Comparison of ENCODE assay signal across 11 cellular contexts in the genomic region with DNA sequence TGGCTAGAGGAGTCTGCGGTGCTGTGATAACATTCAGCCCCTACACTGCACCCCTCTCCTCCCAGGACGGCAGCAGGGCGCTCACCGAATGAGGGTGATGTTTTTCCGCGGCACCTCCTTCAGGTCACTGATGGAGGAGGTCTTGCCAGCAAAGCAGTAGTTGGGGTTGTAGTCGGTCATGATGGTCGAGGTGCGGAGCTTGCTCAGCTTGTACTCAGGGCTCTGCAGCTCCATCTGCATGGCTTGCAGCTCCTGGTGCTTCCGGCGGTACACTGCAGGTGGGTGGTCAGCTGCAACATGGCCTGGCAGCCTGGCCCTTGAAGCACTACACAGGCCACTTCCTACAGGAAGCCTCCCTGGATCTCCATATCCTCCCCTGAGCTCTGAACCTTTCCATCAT.
DNase-seq lines count a peak whose midpoint lies in the region; ATAC-seq and TF ChIP-seq lines count a peak whose summit lies in the region.
"Had no signal": no experiment of that assay in that cellular context is flagged by ENCODE, and none has a peak within 500 bp of the region (broad histone marks: within the 10 kb centered on the region; RNA-seq: fewer than 3 reads in every experiment).

No MANE protein-coding gene starts in this region.

- peak overlapping the region; percentile 77 for H3K27ac Mint-ChIP-seq in Calu3 (ENCODE audit: unreplicated experiment)
- H3K27ac Mint-ChIP-seq: GM23338, H9, IgD-negative memory B cell had no signal

- H4K20me1 ChIP-seq in BLaER1 treated with 17β-estradiol and CSF1 and Interleukin-3, amounts not matched to agents 10 nM and 100 nM, result no peaks in the 10 kb centered on the region; a peak in 1 of 22 replicates

- no peak for TF ChIP-seq CTCF in Calu3 (IDR thresholded peaks at IDR 0.05; ENCODE audit: unreplicated experiment)
- TF ChIP-seq CTCF in RWPE2 (IDR thresholded peaks at IDR 0.05; ENCODE audit: poor library complexity, severe bottlenecking), result no peak

- H3K4me1 Mint-ChIP-seq in Calu3 (ENCODE audit: low read depth, unreplicated experiment), result peaks cover 7% of the 10 kb centered on the region
- H3K4me1 Mint-ChIP-seq: IgD-negative memory B cell had no signal

- H3K36me3 Mint-ChIP-seq in Calu3 (ENCODE audit: insufficient read depth, unreplicated experiment), result peaks cover 68% of the 10 kb centered on the region
- H3K36me3 Mint-ChIP-seq: IgD-negative memory B cell had no signal

- peak overlapping the region in 1 of 11 experiments; percentile 63; a peak in 1 of 22 replicates for H3K9ac ChIP-seq in BLaER1 treated with 17β-estradiol and CSF1 and Interleukin-3, amounts not matched to agents 10 nM and 100 nM

- intact Hi-C loops in Calu3 (cut with micrococcal nuclease; ENCODE audit: unreplicated experiment), result no loop called here
- intact Hi-C loops in sciatic nerve (cut with DNase I), result no loop called here

- CTCF ChIA-PET in Calu3 (lab: Charles Lee), result no interaction called here

- peaks cover 33% of the 10 kb centered on the region for H3K27me3 Mint-ChIP-seq in Calu3 (ENCODE audit: unreplicated experiment)

- no peaks in the 10 kb centered on the region for H3K9me3 Mint-ChIP-seq in Calu3 (ENCODE audit: low read depth, unreplicated experiment)
- H3K9me3 Mint-ChIP-seq: GM23338, H9, IgD-negative memory B cell had no signal

- H3K27me3 ChIP-seq in BLaER1 treated with 17β-estradiol and CSF1 and Interleukin-3, amounts not matched to agents 10 nM and 100 nM, result no peaks in the 10 kb centered on the region
- no peaks in the 10 kb centered on the region for H3K27me3 ChIP-seq in RWPE2 (ENCODE audit: insufficient read depth, poor library complexity, severe bottlenecking)
- H3K27me3 ChIP-seq: BE2C had no signal

- DNase-seq in Calu3 (no peak), RWPE2 (ENCODE audit: low spot score) (no peak), sciatic nerve (ENCODE audit: low spot score) (peak; percentile 57), AML-193 (lab: John Stamatoyannopoulos, UW) (no peak)
- DNase-seq in activated naive CD4-positive, alpha-beta T cell (lab: John Stamatoyannopoulos, UW), result no peak
- DNase-seq: H9 had no signal

- peaks cover 23 to 79% (median 33%) of the 10 kb centered on the region in 10 experiments for H3K4me1 ChIP-seq in BLaER1 treated with 17β-estradiol and CSF1 and Interleukin-3, amounts not matched to agents 10 nM and 100 nM
- peaks cover 14% of the 10 kb centered on the region for H3K4me1 ChIP-seq in RWPE2 (ENCODE audit: insufficient read depth, poor library complexity, severe bottlenecking)

- no peak for ATAC-seq in RWPE2 (ENCODE audit: low read depth)
- no peak for ATAC-seq in sciatic nerve
- ATAC-seq in GM21360 (IDR thresholded peaks at IDR 0.05; ENCODE audit: unreplicated experiment), result no peak
- ATAC-seq: GM23338 had no signal

- peak overlapping the region in 3 of 11 experiments; percentile 20 to 71 (median 49); a peak in 4 of 22 replicates for H3K27ac ChIP-seq in BLaER1 treated with 17β-estradiol and CSF1 and Interleukin-3, amounts not matched to agents 10 nM and 100 nM
- H3K27ac ChIP-seq in RWPE2 (ENCODE audit: poor library complexity, severe bottlenecking), result peak overlapping the region; percentile 5

- H3K9me3 ChIP-seq in BLaER1 treated with 17β-estradiol and CSF1 and Interleukin-3, amounts not matched to agents 10 nM and 100 nM (replicated peaks in 1 of 11), result peaks cover 0 to 15% (median 9%) of the 10 kb centered on the region in 11 experiments; a peak in 8 of 22 replicates
- no peaks in the 10 kb centered on the region for H3K9me3 ChIP-seq in RWPE2 (ENCODE audit: severe bottlenecking)
- H3K9me3 ChIP-seq: BE2C had no signal

- H3K4me3 Mint-ChIP-seq in Calu3 (ENCODE audit: low read depth, unreplicated experiment), result no peak overlapping the region
- H3K4me3 Mint-ChIP-seq: GM23338, H9, IgD-negative memory B cell had no signal

- H3K36me3 ChIP-seq in BLaER1 treated with 17β-estradiol and CSF1 and Interleukin-3, amounts not matched to agents 10 nM and 100 nM, result peaks cover 0 to 8% (median 0%) of the 10 kb centered on the region in 11 experiments; a peak in 1 of 22 replicates
- no peaks in the 10 kb centered on the region for H3K36me3 ChIP-seq in RWPE2 (ENCODE audit: low read depth)
- H3K36me3 ChIP-seq: BE2C had no signal

- H3K4me2 ChIP-seq in BLaER1 treated with 17β-estradiol and CSF1 and Interleukin-3, amounts not matched to agents 10 nM and 100 nM, result peak overlapping the region in 9 of 11 experiments; percentile 30 to 84 (median 60); a peak in 15 of 22 replicates
- H3K4me2 ChIP-seq: GM23338 had no signal

- H3K4me3 ChIP-seq in BLaER1 treated with 17β-estradiol and CSF1 and Interleukin-3, amounts not matched to agents 10 nM and 100 nM, result peak overlapping the region in 1 of 10 experiments; percentile 31; a peak in 1 of 20 replicates
- H3K4me3 ChIP-seq in RWPE2 (ENCODE audit: severe bottlenecking), result no peak overlapping the region
- H3K4me3 ChIP-seq: GM23338 had no signal

- no TSS peak for BruUV-seq in Calu3 (replicated peaks; lab: Mats Ljungman, UMichigan)
